23 cellular contexts compared by ENCODE assay signal in the genomic region with DNA sequence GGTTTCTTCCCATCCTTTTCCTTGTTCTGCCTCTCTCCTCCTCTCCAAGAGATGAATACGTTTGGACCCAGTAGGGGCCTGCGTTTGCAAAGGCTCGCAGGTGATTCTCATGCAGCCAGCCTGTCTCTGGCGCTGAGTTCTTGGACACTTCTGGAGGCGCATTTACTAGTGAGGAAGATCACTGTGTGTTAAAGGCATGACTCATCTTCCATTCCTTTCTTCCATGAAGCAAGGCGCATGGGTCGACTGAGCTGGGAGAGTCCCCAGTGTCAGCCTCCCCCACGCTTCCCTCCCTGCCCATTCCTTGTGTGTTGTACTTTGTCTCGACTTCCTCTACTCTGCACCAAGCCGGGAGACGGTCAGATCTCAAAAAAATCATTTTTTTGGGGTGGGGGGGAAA.
"Had no signal": no experiment of that assay in that cellular context is flagged by ENCODE, and none has a peak within 500 bp of the region (broad histone marks: within the 10 kb centered on the region; RNA-seq: fewer than 3 reads in every experiment).

No MANE protein-coding gene starts in this region.

- H3K4me3 ChIP-seq: colonic mucosa, gastrocnemius medialis, heart right ventricle, lung, spleen, tibial artery, upper lobe of right lung had no signal

- H3K4me1 Mint-ChIP-seq: naive B cell; stimulated activated memory B cell treated with anti-CD40 and anti-IgM and Interleukin-4, amounts not matched to agents 10 μg/mL and 1 μg/mL and 100 μg/mL, for 72 hours had no signal

- H3K27ac Mint-ChIP-seq: naive B cell; nephron progenitor cell; stimulated activated memory B cell treated with anti-CD40 and anti-IgM and Interleukin-4, amounts not matched to agents 10 μg/mL and 1 μg/mL and 100 μg/mL, for 72 hours; stimulated activated naive CD8-positive, alpha-beta T cell treated with anti-CD3 and anti-CD28 coated beads, Interleukin-15, Interleukin-2, amounts not matched to agents 100 ng/mL and 50 ng/mL, for 24 hours had no signal

- ATAC-seq: esophagus mucosa; gastrocnemius medialis; heart right ventricle; left colon; left ventricle myocardium superior; sciatic nerve; stimulated activated memory B cell treated with anti-CD40 and anti-IgM and Interleukin-4, amounts not matched to agents 10 μg/mL and 1 μg/mL and 100 μg/mL, for 72 hours; upper lobe of right lung had no signal

- H3K36me3 Mint-ChIP-seq: naive B cell; stimulated activated memory B cell treated with anti-CD40 and anti-IgM and Interleukin-4, amounts not matched to agents 10 μg/mL and 1 μg/mL and 100 μg/mL, for 72 hours had no signal

- H3K27ac ChIP-seq: colonic mucosa, gastrocnemius medialis, heart right ventricle, spleen, tibial artery, upper lobe of right lung had no signal

- H3K9me3 Mint-ChIP-seq: nephron progenitor cell; stimulated activated naive CD8-positive, alpha-beta T cell treated with anti-CD3 and anti-CD28 coated beads, Interleukin-15, Interleukin-2, amounts not matched to agents 100 ng/mL and 50 ng/mL, for 24 hours had no signal

- FAIRE-seq: endometrium, keratinocyte had no signal

- DNase-seq: colonic mucosa; dermis blood vessel endothelial cell; effector CD8-positive, alpha-beta T cell; gastrocnemius medialis; heart right ventricle; left colon; left ventricle myocardium superior; mesenchymal stem cell; naive B cell; nephron progenitor cell; spleen; stimulated activated CD4-positive, alpha-beta T cell treated with anti-CD3 and anti-CD28 coated beads, Interleukin-15, amount 100 ng/mL, for 24 hours; stimulated activated CD4-positive, alpha-beta T cell treated with anti-CD3 and anti-CD28 coated beads, Interleukin-1b, Interleukin-23, amount 100 ng/mL, for 48 hours; stimulated activated CD4-positive, alpha-beta T cell treated with anti-CD3 and anti-CD28 coated beads, Interleukin-4, amount 100 ng/mL, for 24 hours; tibial artery; upper lobe of right lung had no signal

- H3K27me3 ChIP-seq: colonic mucosa, gastrocnemius medialis, tibial artery, upper lobe of right lung had no signal

- H3K4me3 Mint-ChIP-seq: nephron progenitor cell; stimulated activated memory B cell treated with anti-CD40 and anti-IgM and Interleukin-4, amounts not matched to agents 10 μg/mL and 1 μg/mL and 100 μg/mL, for 72 hours; stimulated activated naive CD8-positive, alpha-beta T cell treated with anti-CD3 and anti-CD28 coated beads, Interleukin-15, Interleukin-2, amounts not matched to agents 100 ng/mL and 50 ng/mL, for 24 hours had no signal
